ENCODE assay signal across 15 cellular contexts in the genomic region with DNA sequence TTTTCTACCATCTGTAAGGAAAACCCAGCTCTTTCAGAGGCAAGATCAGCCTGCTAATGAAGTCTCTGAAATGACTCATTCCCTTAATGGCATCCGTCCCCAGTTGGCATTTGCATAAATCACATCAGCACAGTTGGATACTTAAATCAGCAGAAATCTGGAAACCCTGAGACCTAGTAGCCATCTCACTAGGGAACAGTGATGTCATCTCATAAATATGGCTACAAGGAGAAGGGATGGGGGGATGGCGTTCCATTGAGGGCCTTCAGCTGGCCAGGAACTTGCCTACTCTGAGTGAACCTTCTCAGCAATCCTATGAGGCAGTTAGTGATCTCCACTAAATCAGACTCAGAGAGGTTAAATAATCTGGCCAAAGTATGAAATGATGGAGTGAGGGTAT.
A peak's percentile ranks its signal among the peaks of the same experiment; 100 is the strongest.
DNase-seq lines count a peak whose midpoint lies in the region; ATAC-seq, FAIRE-seq and TF ChIP-seq lines count a peak whose summit lies in the region.
"Had no signal": no experiment of that assay in that cellular context is flagged by ENCODE, and none has a peak within 500 bp of the region (broad histone marks: within the 10 kb centered on the region; RNA-seq: fewer than 3 reads in every experiment).

No MANE protein-coding gene starts in this region.

- H3K36me3 ChIP-seq in A673 (ENCODE audit: insufficient read depth, low read length, poor library complexity, severe bottlenecking) (no peaks in the 10 kb centered on the region), breast epithelium (no peaks in the 10 kb centered on the region), smooth muscle cell (ENCODE audit: low read depth) (no peaks in the 10 kb centered on the region), mucosa of descending colon (ENCODE audit: low read depth) (no peaks in the 10 kb centered on the region)

- whole genome bisulfite sequencing in smooth muscle cell (ENCODE audit: low lambda C conversion rate), result 37% methylated on average over 2 of the region's 2 CpGs

- peaks cover 15% of the 10 kb centered on the region for H3K4me1 ChIP-seq in A673 (ENCODE audit: insufficient read depth, low read length, poor library complexity, severe bottlenecking)
- no peaks in the 10 kb centered on the region for H3K4me1 ChIP-seq in breast epithelium
- no peaks in the 10 kb centered on the region for H3K4me1 ChIP-seq in smooth muscle cell (ENCODE audit: low read depth)
- H3K4me1 ChIP-seq in mucosa of descending colon (ENCODE audit: low read depth), result no peaks in the 10 kb centered on the region
- H3K4me1 ChIP-seq: vagina had no signal

- no peak overlapping the region for H3K4me2 ChIP-seq in smooth muscle cell

- H3K79me2 ChIP-seq in smooth muscle cell (ENCODE audit: low read depth), result no peaks in the 10 kb centered on the region

- CTCF ChIA-PET in A673 (lab: Charles Lee), result interaction anchor here (0.5 kb wide), 1 partner anchor 837 kb away, joined by 3 read pairs; no protein-coding TSS in a partner anchor

- H3F3A ChIP-seq in smooth muscle cell (ENCODE audit: low read depth), result no peaks in the 10 kb centered on the region

- no peak overlapping the region for H2AFZ ChIP-seq in smooth muscle cell (ENCODE audit: low read depth)

- BruUV-seq in A673 (replicated peaks; lab: Mats Ljungman, UMichigan), result no TSS peak

- peak; percentile 98 for DNase-seq in A673 (ENCODE audit: low spot score)
- DNase-seq in H54 (ENCODE audit: insufficient read length, low spot score), result peak; percentile 12
- peak; percentile 5 for DNase-seq in amniotic epithelial cell (ENCODE audit: low read depth)
- DNase-seq in iPS DF 19.7 (ENCODE audit: low read depth, low spot score), result peak; percentile 33
- DNase-seq in breast epithelium (ENCODE audit: low spot score in 2 of 2), result no peak
- DNase-seq in smooth muscle cell (lab: John Stamatoyannopoulos, UW; ENCODE audit: unreplicated experiment), result no peak
- no peak for DNase-seq in UCSD-AML1 (lab: John Stamatoyannopoulos, UW; ENCODE audit: unreplicated experiment)
- no peak for DNase-seq in mucosa of descending colon
- DNase-seq: DMS53, foreskin melanocyte, NCI-H1436 treated with DMSO at 0.1 percent for 48 hours, NCI-H524, nucleus accumbens had no signal

- H3K27ac ChIP-seq in A673 (ENCODE audit: low read depth, low read length, poor library complexity, severe bottlenecking), result peak overlapping the region; percentile 40
- no peak overlapping the region for H3K27ac ChIP-seq in breast epithelium
- H3K27ac ChIP-seq in smooth muscle cell (ENCODE audit: low read depth), result no peak overlapping the region
- H3K27ac ChIP-seq: vagina had no signal

- no peak overlapping the region for H3K9ac ChIP-seq in smooth muscle cell (ENCODE audit: low read depth)

- H3K9me3 ChIP-seq in A673 (ENCODE audit: low read depth, low read length, poor library complexity, severe bottlenecking) (no peaks in the 10 kb centered on the region), breast epithelium (peaks cover 0 to 6% of the 10 kb centered on the region in 2 donors), smooth muscle cell (replicated peaks; ENCODE audit: low read depth) (no peaks in the 10 kb centered on the region), mucosa of descending colon (no peaks in the 10 kb centered on the region)
- H3K9me3 ChIP-seq: vagina had no signal

- no peaks in the 10 kb centered on the region for H3K27me3 ChIP-seq in A673 (replicated peaks; ENCODE audit: insufficient read depth, low read depth, low read length, poor library complexity)
- no peaks in the 10 kb centered on the region for H3K27me3 ChIP-seq in breast epithelium
- H3K27me3 ChIP-seq in smooth muscle cell (ENCODE audit: low read depth), result no peaks in the 10 kb centered on the region
- H3K27me3 ChIP-seq: vagina had no signal

- POLR2A ChIA-PET in A673 (lab: Charles Lee; ENCODE audit: low non-redundant PET), result interaction anchor here (0.6 kb wide), 1 partner anchor 404 kb away, joined by 3 read pairs; no protein-coding TSS in a partner anchor

- H3K4me3 ChIP-seq in A673 (ENCODE audit: low read depth, low read length, poor library complexity, severe bottlenecking), result no peak overlapping the region
- no peak overlapping the region for H3K4me3 ChIP-seq in breast epithelium
- no peak overlapping the region for H3K4me3 ChIP-seq in smooth muscle cell
- H3K4me3 ChIP-seq in mucosa of descending colon, result no peak overlapping the region
- H3K4me3 ChIP-seq: vagina had no signal

- TF ChIP-seq CTCF in A673 (conservative IDR thresholded peaks at IDR 0.05; ENCODE audit: low read depth, low read length), result no peak
- no peak for TF ChIP-seq CTCF in breast epithelium (IDR thresholded peaks at IDR 0.05)
- TF ChIP-seq CTCF in smooth muscle cell (IDR thresholded peaks at IDR 0.05; ENCODE audit: borderline replicate concordance, insufficient read depth, poor library complexity, severe bottlenecking), result no peak
- TF ChIP-seq CTCF in mucosa of descending colon (IDR thresholded peaks at IDR 0.05), result no peak

- no peaks in the 10 kb centered on the region for H4K20me1 ChIP-seq in smooth muscle cell (ENCODE audit: low read depth)

- FAIRE-seq in H54 (lab: Jason Lieb, UNC), result no peak
- FAIRE-seq: TTC549 had no signal

- no peak for ATAC-seq in mucosa of descending colon

- TF ChIP-seq POLR2A in H54 (IDR thresholded peaks at IDR 0.05; ENCODE audit: low read depth, low read length), result no peak
- TF ChIP-seq POLR2A in breast epithelium (IDR thresholded peaks at IDR 0.05), result no peak

- intact Hi-C loops in A673 (cut with micrococcal nuclease; ENCODE audit: unreplicated experiment), result loop anchor here (5.0 kb wide), 1 partner anchor 209 kb away; no protein-coding TSS in a partner anchor
- intact Hi-C loops in breast epithelium (cut with DNase I; ENCODE audit: low total_unique reads), result no loop called here
- intact Hi-C loops in mucosa of descending colon (cut with DNase I, micrococcal nuclease), result no loop called here

Comparison
In these comparisons a context has a peak if more than half of its experiments do, and no peak if none do; other contexts are left out.
1. DNase-seq: peak in A673 (single experiment), H54 (single experiment), amniotic epithelial cell (single experiment) and iPS DF 19.7 (single experiment); none in breast epithelium (0 of 2), smooth muscle cell (single experiment), UCSD-AML1 (single experiment) and mucosa of descending colon (0 of 3).